Comparison of ENCODE assay signal across 12 cellular contexts in the genomic region with DNA sequence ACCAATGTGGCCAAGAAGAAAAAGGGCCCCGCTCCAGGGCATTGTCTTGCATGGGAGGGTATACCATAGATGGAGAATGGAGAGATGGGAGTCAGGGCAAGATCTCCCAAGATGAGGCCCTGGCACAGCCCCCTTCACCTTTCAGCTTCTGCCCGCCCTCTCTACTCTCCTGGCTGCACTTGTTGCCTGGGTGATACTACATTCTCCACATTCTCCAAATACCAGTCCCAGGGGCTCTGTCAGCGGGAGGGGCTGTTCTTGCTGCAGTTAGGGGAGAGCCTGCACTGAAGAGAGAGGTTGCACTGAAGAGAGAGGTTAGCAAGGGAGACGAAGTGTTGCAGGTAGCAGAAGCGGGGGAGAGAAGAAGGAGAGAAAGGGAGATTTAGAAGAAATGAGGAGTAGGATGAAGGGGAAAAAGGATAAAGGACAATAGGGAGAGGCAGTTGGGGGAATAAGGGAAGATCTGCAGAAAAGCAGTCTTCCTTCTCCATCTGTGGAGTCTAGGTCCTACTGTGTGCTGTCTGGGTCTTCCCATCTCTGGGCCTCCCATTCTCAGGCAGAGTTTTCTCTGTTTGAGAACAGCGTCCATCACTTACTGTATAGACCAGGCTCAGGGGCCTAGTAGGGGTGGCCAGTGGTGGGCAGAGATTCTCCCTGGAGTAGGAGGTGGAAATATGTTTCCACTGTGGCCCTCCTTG. TPM values are rescaled to one million over a fixed set of nuclear protein-coding genes. Genes with fewer than 3 reads are reported as not detected.
DNase-seq lines count a peak whose midpoint lies in the region; ATAC-seq and TF ChIP-seq lines count a peak whose summit lies in the region.
"Had no signal": no experiment of that assay in that cellular context is flagged by ENCODE, and none has a peak within 500 bp of the region (broad histone marks: within the 10 kb centered on the region; RNA-seq: fewer than 3 reads in every experiment).

No MANE protein-coding gene starts in this region.

- WGBS in stomach, 5 donors: 78 to 90% (median 83%) methylated on average over 6 of the region's 6 CpGs

- H3K27me3 ChIP-seq in thoracic aorta (replicated peaks; ENCODE audit: insufficient read depth): no peaks in the 10 kb centered on the region
- H3K27me3 ChIP-seq in stomach: peaks cover 0 to 11% (median 5%) of the 10 kb centered on the region in 3 donors

- TF ChIP-seq CTCF in thoracic aorta (IDR thresholded peaks at IDR 0.05): no peak
- no peak for TF ChIP-seq CTCF in stomach (IDR thresholded peaks at IDR 0.05)

- H3K36me3 ChIP-seq in thoracic aorta (peaks cover 25% of the 10 kb centered on the region), stomach (peaks cover 19 to 50% (median 35%) of the 10 kb centered on the region in 4 donors)

- ATAC-seq in thoracic aorta (ENCODE audit: insufficient number of reproducible peaks, low FRiP score, low read depth) (no peak), GM18861 (IDR thresholded peaks at IDR 0.05; ENCODE audit: unreplicated experiment) (no peak)
- ATAC-seq: heart left ventricle had no signal

- no peaks in the 10 kb centered on the region for H3K9me3 ChIP-seq in thoracic aorta
- no peaks in the 10 kb centered on the region for H3K9me3 ChIP-seq in stomach
- H3K9me3 ChIP-seq: heart left ventricle had no signal

- in situ Hi-C loops in KBM-7 (cut with MboI; ENCODE audit: low pct_unique_long_range_greater_than_20kb, low sequenced_read_pairs): no loop called here

- peak; percentile 29 for DNase-seq in HS-27A (ENCODE audit: low read depth)
- DNase-seq in astrocyte of the hippocampus (ENCODE audit: low read depth, low spot score): peak; percentile 87
- DNase-seq in kidney tubule cell (ENCODE audit: low spot score): peak; percentile 76
- DNase-seq in thoracic aorta (ENCODE audit: low spot score): no peak
- no peak for DNase-seq in KBM-7
- DNase-seq in stomach: no peak
- DNase-seq: activated T-cell treated with anti-CD3 and anti-CD28 coated beads, Interleukin-2, amount 50 U/mL, for 48 hours; GF-D8; NCI-H1417 treated with DMSO at 0.1 percent for 48 hours; nucleus accumbens had no signal

- no peak for TF ChIP-seq POLR2A in stomach (IDR thresholded peaks at IDR 0.05)

- H3K4me1 ChIP-seq in thoracic aorta (ENCODE audit: control insufficient read depth in 1 of 2, low read depth in 2 of 2) (peaks cover 30 to 55% of the 10 kb centered on the region in 2 donors), stomach (peaks cover 42 to 76% (median 51%) of the 10 kb centered on the region in 4 donors)

- H3K4me3 ChIP-seq in thoracic aorta (no peak overlapping the region), stomach (no peak overlapping the region)
- H3K4me3 ChIP-seq: heart left ventricle had no signal

- H3K27ac ChIP-seq in thoracic aorta (peak overlapping the region; percentile 22 to 57), stomach (peak overlapping the region in 2 of 5 donors; percentile 21 to 80)

- intact Hi-C loops in stomach (cut with DNase I; ENCODE audit: low total_unique reads): no loop called here

- TF ChIP-seq EP300 in stomach (IDR thresholded peaks at IDR 0.05): no peak

RNA-seq across cellular contexts. Expression of a gene that starts 8.0 kb away (rescaled TPM):
- total RNA-seq in thoracic aorta (100 to 1,000 TPM; 206 to 377 TPM), stomach (100 to 1,000 TPM in 1 of 5 donors, 10 to 100 TPM in 4; 34.4 to 291 (median 50.2) TPM)
- polyA plus RNA-seq in stomach: 10 to 100 TPM; 28.4 to 43.1 (median 39.7) TPM

RNA-seq across cellular contexts. Expression of a gene that starts 43.2 kb away (rescaled TPM):
- 100 to 1,000 TPM; 116 to 125 TPM for total RNA-seq in thoracic aorta
- 100 to 1,000 TPM in 1 of 5 donors, 10 to 100 TPM in 4; 22.0 to 115 (median 60.0) TPM for total RNA-seq in stomach
- polyA plus RNA-seq in stomach: 100 to 1,000 TPM in 1 of 3 donors, 10 to 100 TPM in 2; 50.7 to 107 (median 60.2) TPM

RNA-seq across cellular contexts. Expression of a gene that starts 49.7 kb away (rescaled TPM):
- total RNA-seq in thoracic aorta (10 to 100 TPM; 27.5 to 50.8 TPM), stomach (100 to 1,000 TPM in 1 of 5 donors, 10 to 100 TPM in 3, 1 to 10 TPM in 1; 3.5 to 113 (median 28.4) TPM)
- polyA plus RNA-seq in stomach: 10 to 100 TPM; 15.4 to 17.9 (median 17.5) TPM

Comparison
In these comparisons a context has a peak if more than half of its experiments do, and no peak if none do; other contexts are left out.
1. DNase-seq: peak in HS-27A (single experiment), astrocyte of the hippocampus (single experiment) and kidney tubule cell (single experiment); none in thoracic aorta (single experiment), KBM-7 (single experiment) and stomach (single experiment).